1 cellular context compared by ENCODE assay signal in genomic region chr18:12236934-12237832, GRCh38.
TF ChIP-seq lines count a peak whose summit lies in the region.

No MANE protein-coding gene starts in this region.

TF ChIP-seq in HepG2, 621 proteins besides CTCF, POLR2A, EP300 and RAD21 (continued from another document and continues in another):
- TF ChIP-seq ZNF687 (CRISPR knock-in tag; IDR thresholded peaks at IDR 0.05) (peak; percentile 55), ZNF768 (CRISPR knock-in tag; IDR thresholded peaks at IDR 0.05) (peak; percentile 33; the same call in 1 of the 2 replicates), IKZF4 (CRISPR knock-in tag; IDR thresholded peaks at IDR 0.05; ENCODE audit: borderline replicate concordance, low read depth, not compliant biosample characterization) (peak; percentile 44), NFKB2 (CRISPR knock-in tag; IDR thresholded peaks at IDR 0.05; ENCODE audit: borderline replicate concordance) (no peak), HNRNPLL (IDR thresholded peaks at IDR 0.05; ENCODE audit: low read depth, low read length, poor library complexity, severe bottlenecking) (peak; percentile 36), ZBED4 (CRISPR knock-in tag; IDR thresholded peaks at IDR 0.05; ENCODE audit: borderline replicate concordance) (no peak), HES4 (CRISPR knock-in tag; IDR thresholded peaks at IDR 0.05; ENCODE audit: borderline replicate concordance) (0 out of 2 replicates have a peak, but pooled peaks have one; percentile 36), ZXDC (CRISPR knock-in tag; IDR thresholded peaks at IDR 0.05) (no peak), ZSCAN21 (CRISPR knock-in tag; IDR thresholded peaks at IDR 0.05; ENCODE audit: borderline replicate concordance) (no peak), ZNF552 (CRISPR knock-in tag; IDR thresholded peaks at IDR 0.05; ENCODE audit: borderline replicate concordance) (no peak), ZNF280B (CRISPR knock-in tag; IDR thresholded peaks at IDR 0.05; ENCODE audit: borderline replicate concordance) (peak; percentile 84), ZNF784 (CRISPR knock-in tag; IDR thresholded peaks at IDR 0.05; ENCODE audit: borderline replicate concordance) (no peak), ZNF138 (CRISPR knock-in tag; IDR thresholded peaks at IDR 0.05; ENCODE audit: low read depth) (no peak), GLI4 (CRISPR knock-in tag; IDR thresholded peaks at IDR 0.05; ENCODE audit: borderline replicate concordance) (0 out of 2 replicates have a peak, but pooled peaks have one; percentile 38), MED1 (CRISPR knock-in tag; IDR thresholded peaks at IDR 0.05) (no peak), ARNT (IDR thresholded peaks at IDR 0.05) (no peak), ZNF569 (CRISPR knock-in tag; IDR thresholded peaks at IDR 0.05; ENCODE audit: borderline replicate concordance) (no peak), XRCC5 (optimal IDR thresholded peaks at IDR 0.05; ENCODE audit: low read length) (peak; percentile 75), ZNF337 (CRISPR knock-in tag; IDR thresholded peaks at IDR 0.05; ENCODE audit: borderline replicate concordance, low read depth) (no peak), SMAD3 (CRISPR knock-in tag; IDR thresholded peaks at IDR 0.05) (no peak), ARNT2 (CRISPR knock-in tag; IDR thresholded peaks at IDR 0.05; ENCODE audit: low read depth) (no peak), MNT (IDR thresholded peaks at IDR 0.05) (no peak), AFF4 (CRISPR knock-in tag; IDR thresholded peaks at IDR 0.05) (no peak), NFKBIZ (CRISPR knock-in tag; IDR thresholded peaks at IDR 0.05) (no peak), ATF7-NPFF (CRISPR knock-in tag; IDR thresholded peaks at IDR 0.05; ENCODE audit: low read depth) (no peak), ZNF33A (CRISPR knock-in tag; IDR thresholded peaks at IDR 0.05; ENCODE audit: borderline replicate concordance) (no peak), ZNF891 (CRISPR knock-in tag; IDR thresholded peaks at IDR 0.05) (peak; percentile 58; the same call in 1 of the 2 replicates), ZNF296 (CRISPR knock-in tag; conservative IDR thresholded peaks at IDR 0.05) (no peak), CCDC6 (CRISPR knock-in tag; IDR thresholded peaks at IDR 0.05) (0 out of 2 replicates have a peak, but pooled peaks have one; percentile 52), THAP9 (CRISPR knock-in tag; IDR thresholded peaks at IDR 0.05; ENCODE audit: borderline replicate concordance) (0 out of 2 replicates have a peak, but pooled peaks have one; percentile 17)
